36 cellular contexts compared by ENCODE assay signal in genomic region chr17:56652608-56653007, GRCh38. TPM values are rescaled to one million over a fixed set of nuclear protein-coding genes. Genes with fewer than 3 reads are reported as not detected.
"Had no signal": no experiment of that assay in that cellular context is flagged by ENCODE, and none has a peak within 500 bp of the region (broad histone marks: within the 10 kb centered on the region; RNA-seq: fewer than 3 reads in every experiment).

No MANE protein-coding gene starts in this region.

- DNase-seq: activated CD4-positive, alpha-beta memory T cell treated with anti-CD3 and anti-CD28 coated beads, Interleukin-2, amount 10 ng/mL, durations not matched to agents 7 days and 5 days; activated CD4-positive, alpha-beta T cell treated with anti-CD3 and anti-CD28 coated beads for 1 hour; activated CD4-positive, alpha-beta T cell treated with anti-CD3 and anti-CD28 coated beads for 48 hours; activated CD4-positive, CD25-positive, alpha-beta regulatory T cell; activated CD8-positive, alpha-beta memory T cell treated with anti-CD3 and anti-CD28 coated beads for 24 hours; activated CD8-positive, alpha-beta memory T cell treated with anti-CD3 and anti-CD28 coated beads, Interleukin-2, amount 10 ng/mL, durations not matched to agents 7 days and 5 days; activated CD8-positive, alpha-beta memory T cell treated with anti-CD3 and anti-CD28 coated beads, Interleukin-2, amount 50 U/mL, for 48 hours; activated effector memory CD4-positive, alpha-beta T cell treated with anti-CD3 and anti-CD28 coated beads, Interleukin-2, amount 50 U/mL, for 16 hours; activated naive CD4-positive, alpha-beta T cell; activated naive CD4-positive, alpha-beta T cell treated with anti-CD3 and anti-CD28 coated beads, Interleukin-2, amount 50 U/mL, for 16 hours; activated naive CD8-positive, alpha-beta T cell treated with anti-CD3 and anti-CD28 coated beads for 36 hours; activated T-cell treated with anti-CD3 and anti-CD28 coated beads, Interleukin-2, amount 50 U/mL, for 72 hours; amniotic stem cell; aorta; brain microvascular endothelial cell; central memory CD4-positive, alpha-beta T cell; NCI-H1092 treated with DMSO at 0.1 percent for 48 hours; NCI-H1417; NCI-H146; NCI-H187; NCI-H2029 treated with DMSO at 0.1 percent for 48 hours; NCI-H2171 treated with DMSO at 0.1 percent for 48 hours; NCI-H2227 treated with DMSO at 0.1 percent for 48 hours; NCI-H446; NCI-H510A treated with DMSO at 0.1 percent for 48 hours; NCI-H526 treated with DMSO at 0.1 percent for 48 hours; NCI-H774; PC-9; SHP77; SJCRH30; T1000; WERI-Rb-1 had no signal

- H3K9me3 ChIP-seq: SJCRH30 had no signal

- H3K4me3 ChIP-seq: PC-9, SJCRH30, SK-N-MC had no signal

- H3K36me3 ChIP-seq: brain microvascular endothelial cell, SJCRH30, WERI-Rb-1 had no signal

- H3K27ac ChIP-seq: brain microvascular endothelial cell, PC-9, SJCRH30, SK-N-MC, WERI-Rb-1 had no signal

- H3K9me3 Mint-ChIP-seq: activated T-cell treated with anti-CD3 and anti-CD28 coated beads, Interleukin-2, amount 50 U/mL, for 72 hours; activated T-helper 17 cell treated with anti-CD3 and anti-CD28 coated beads, Interleukin-2, amount 50 U/mL, for 72 hours had no signal

- H3K27ac Mint-ChIP-seq: activated CD4-positive, alpha-beta memory T cell treated with anti-CD3 and anti-CD28 coated beads, Interleukin-2, amount 10 ng/mL, durations not matched to agents 7 days and 5 days; activated CD8-positive, alpha-beta memory T cell treated with anti-CD3 and anti-CD28 coated beads, Interleukin-2, amount 10 ng/mL, durations not matched to agents 7 days and 5 days; activated naive CD8-positive, alpha-beta T cell treated with anti-CD3 and anti-CD28 coated beads for 36 hours; activated T-cell treated with anti-CD3 and anti-CD28 coated beads, Interleukin-2, amount 50 U/mL, for 72 hours; activated T-helper 17 cell treated with anti-CD3 and anti-CD28 coated beads, Interleukin-2, amount 50 U/mL, for 72 hours had no signal

- ATAC-seq: activated CD8-positive, alpha-beta memory T cell treated with anti-CD3 and anti-CD28 coated beads, Interleukin-2, amount 10 ng/mL, durations not matched to agents 7 days and 5 days; activated T-cell treated with anti-CD3 and anti-CD28 coated beads, Interleukin-2, amount 50 U/mL, for 72 hours; activated T-helper 17 cell treated with anti-CD3 and anti-CD28 coated beads, Interleukin-2, amount 50 U/mL, for 72 hours had no signal

- H2AFZ ChIP-seq: PC-9 had no signal

- H3K36me3 Mint-ChIP-seq: activated CD8-positive, alpha-beta memory T cell treated with anti-CD3 and anti-CD28 coated beads, Interleukin-2, amount 10 ng/mL, durations not matched to agents 7 days and 5 days had no signal

- H3K4me3 Mint-ChIP-seq: activated CD4-positive, alpha-beta memory T cell treated with anti-CD3 and anti-CD28 coated beads, Interleukin-2, amount 10 ng/mL, durations not matched to agents 7 days and 5 days; activated CD8-positive, alpha-beta memory T cell treated with anti-CD3 and anti-CD28 coated beads, Interleukin-2, amount 10 ng/mL, durations not matched to agents 7 days and 5 days; activated naive CD8-positive, alpha-beta T cell treated with anti-CD3 and anti-CD28 coated beads for 36 hours; activated T-cell treated with anti-CD3 and anti-CD28 coated beads, Interleukin-2, amount 50 U/mL, for 72 hours; activated T-helper 17 cell treated with anti-CD3 and anti-CD28 coated beads, Interleukin-2, amount 50 U/mL, for 72 hours had no signal

- H3K27me3 ChIP-seq: brain microvascular endothelial cell, SJCRH30 had no signal

- H3K27me3 Mint-ChIP-seq: activated naive CD8-positive, alpha-beta T cell treated with anti-CD3 and anti-CD28 coated beads for 36 hours; activated T-helper 17 cell treated with anti-CD3 and anti-CD28 coated beads, Interleukin-2, amount 50 U/mL, for 72 hours had no signal

- H3K4me2 ChIP-seq: PC-9 had no signal

- H3K4me1 Mint-ChIP-seq: activated T-helper 17 cell treated with anti-CD3 and anti-CD28 coated beads, Interleukin-2, amount 50 U/mL, for 72 hours had no signal

RNA-seq across cellular contexts. Expression of gene NOG, which starts 59.1 kb away (rescaled TPM):
- total RNA-seq: activated CD8-positive, alpha-beta memory T cell treated with anti-CD3 and anti-CD28 coated beads, Interleukin-2, amount 10 ng/mL, durations not matched to agents 7 days and 5 days; T-helper 1 cell treated with Interleukin-12 subunit alpha and Interleukin-12 subunit beta and Interleukin-4 antibody, amounts not matched to agents 30 ng/mL and 1 ng/mL, for 36 hours; T-helper 2 cell treated with Interferon-gamma antibody and Interleukin-4, amounts not matched to agents 100 ng/mL and 5 ng/mL, for 36 hours had no signal
